ENCODE assay signal across 8 cellular contexts in genomic region chr11:33160587-33160986, GRCh38. TPM values are rescaled to one million over a fixed set of nuclear protein-coding genes. Genes with fewer than 3 reads are reported as not detected.
DNase-seq lines count a peak whose midpoint lies in the region; ATAC-seq and TF ChIP-seq lines count a peak whose summit lies in the region.

No MANE protein-coding gene starts in this region.

- DNase-seq in activated CD4-positive, alpha-beta T cell treated with anti-CD3 and anti-CD28 coated beads for 36 hours, result no peak
- DNase-seq in activated CD4-positive, alpha-beta T cell treated with anti-CD3 and anti-CD28 coated beads, Interleukin-2, amount 50 U/mL, for 1 hour, result no peak
- DNase-seq in adipocyte (ENCODE audit: low read depth) (no peak), kidney epithelial cell (ENCODE audit: low read depth) (no peak), suprapubic skin (ENCODE audit: low spot score in 2 of 2) (no peak), anterior cingulate cortex (lab: John Stamatoyannopoulos, UW) (no peak), NCI-H2196 (lab: John Stamatoyannopoulos, UW; ENCODE audit: unreplicated experiment) (no peak), hepatic stellate cell (ENCODE audit: low spot score) (no peak)

- no peak for TF ChIP-seq POLR2A in suprapubic skin (IDR thresholded peaks at IDR 0.05)

- H3K36me3 Mint-ChIP-seq in activated CD4-positive, alpha-beta T cell treated with anti-CD3 and anti-CD28 coated beads for 36 hours (ENCODE audit: low read depth), result peaks cover 33% of the 10 kb centered on the region

- POLR2A ChIA-PET in activated CD4-positive, alpha-beta T cell treated with anti-CD3 and anti-CD28 coated beads for 36 hours (lab: Charles Lee), result no interaction called here

- CTCF ChIA-PET in activated CD4-positive, alpha-beta T cell treated with anti-CD3 and anti-CD28 coated beads for 36 hours (lab: Charles Lee), result interaction anchor here (0.6 kb wide), 1 partner anchor 577 kb away, joined by 3 read pairs; the partner anchor contains the start of gene EIF3M

- no peak for TF ChIP-seq EP300 in suprapubic skin (IDR thresholded peaks at IDR 0.05)

- H3K27me3 ChIP-seq in adipocyte (replicated peaks; ENCODE audit: control insufficient read depth, insufficient read depth, low read length) (no peaks in the 10 kb centered on the region), kidney epithelial cell (ENCODE audit: control insufficient read depth, insufficient read depth, low read length) (no peaks in the 10 kb centered on the region), suprapubic skin (no peaks in the 10 kb centered on the region)

- no peak for ATAC-seq in activated CD4-positive, alpha-beta T cell treated with anti-CD3 and anti-CD28 coated beads for 36 hours

- H3K9me3 Mint-ChIP-seq in activated CD4-positive, alpha-beta T cell treated with anti-CD3 and anti-CD28 coated beads for 36 hours (ENCODE audit: low read depth), result no peaks in the 10 kb centered on the region

- 0% methylated on average over 7 of the region's 7 CpGs for WGBS in suprapubic skin

- H3K4me1 Mint-ChIP-seq in activated CD4-positive, alpha-beta T cell treated with anti-CD3 and anti-CD28 coated beads for 36 hours, result peaks cover 51% of the 10 kb centered on the region

- H3K27ac ChIP-seq in suprapubic skin, result peak overlapping the region; percentile 89

- peaks cover 32% of the 10 kb centered on the region for H3K4me1 ChIP-seq in adipocyte (ENCODE audit: control insufficient read depth, insufficient read depth, low read length)
- peaks cover 31% of the 10 kb centered on the region for H3K4me1 ChIP-seq in suprapubic skin

- peak overlapping the region; percentile 91 for H3K9ac ChIP-seq in adipocyte (ENCODE audit: low read length)

- TF ChIP-seq CTCF in kidney epithelial cell (IDR thresholded peaks at IDR 0.05; ENCODE audit: insufficient read depth, low read length, poor library complexity, severe bottlenecking) (no peak), suprapubic skin (IDR thresholded peaks at IDR 0.05) (no peak)

- H3K9me3 ChIP-seq in adipocyte (ENCODE audit: control insufficient read depth, low read length) (no peaks in the 10 kb centered on the region), suprapubic skin (no peaks in the 10 kb centered on the region)

- intact Hi-C loops in activated CD4-positive, alpha-beta T cell treated with anti-CD3 and anti-CD28 coated beads for 36 hours (cut with DNase I, micrococcal nuclease), result loop anchor here (2.0 to 10.0 kb wide), 5 partner anchors 96 to 892 kb away; partner anchors contain the start of genes CAPRIN1 (in 1 of the 2), CD59 (in 1 of the 2), EIF3M (in 1 of the 2) and FBXO3 (in 1 of the 2)

- peak overlapping the region; percentile 100 for H3K27ac Mint-ChIP-seq in activated CD4-positive, alpha-beta T cell treated with anti-CD3 and anti-CD28 coated beads for 36 hours

- H3K27me3 Mint-ChIP-seq in activated CD4-positive, alpha-beta T cell treated with anti-CD3 and anti-CD28 coated beads for 36 hours, result no peaks in the 10 kb centered on the region

- H3K4me3 Mint-ChIP-seq in activated CD4-positive, alpha-beta T cell treated with anti-CD3 and anti-CD28 coated beads for 36 hours, result peak overlapping the region; percentile 96

- H3K36me3 ChIP-seq in adipocyte (ENCODE audit: control insufficient read depth, insufficient read depth, low read length, severe bottlenecking) (no peaks in the 10 kb centered on the region), kidney epithelial cell (ENCODE audit: control insufficient read depth, insufficient read depth, low read length) (no peaks in the 10 kb centered on the region), suprapubic skin (no peaks in the 10 kb centered on the region)

- H3K4me3 ChIP-seq in adipocyte (ENCODE audit: low read length), result peak overlapping the region; percentile 95
- peak overlapping the region; percentile 92 for H3K4me3 ChIP-seq in kidney epithelial cell (ENCODE audit: low read depth, low read length)
- H3K4me3 ChIP-seq in suprapubic skin, result peak overlapping the region; percentile 87

RNA-seq across cellular contexts. Expression of gene CSTF3, which starts 0.7 kb away (rescaled TPM):
- total RNA-seq in activated CD4-positive, alpha-beta T cell treated with anti-CD3 and anti-CD28 coated beads for 36 hours, result 10 to 100 TPM; 29.6 to 35.3 TPM
- total RNA-seq in kidney epithelial cell (21.1 and 22.2 TPM in 2 replicates), suprapubic skin (10 to 100 TPM; 10.8 to 23.3 (median 12.4) TPM)
